8 cellular contexts compared by ENCODE assay signal in genomic region chr15:72473670-72474465, GRCh38. TPM values are rescaled to one million over a fixed set of nuclear protein-coding genes. Genes with fewer than 3 reads are reported as not detected.
DNase-seq lines count a peak whose midpoint lies in the region; ATAC-seq and TF ChIP-seq lines count a peak whose summit lies in the region.

A gene with protein sequence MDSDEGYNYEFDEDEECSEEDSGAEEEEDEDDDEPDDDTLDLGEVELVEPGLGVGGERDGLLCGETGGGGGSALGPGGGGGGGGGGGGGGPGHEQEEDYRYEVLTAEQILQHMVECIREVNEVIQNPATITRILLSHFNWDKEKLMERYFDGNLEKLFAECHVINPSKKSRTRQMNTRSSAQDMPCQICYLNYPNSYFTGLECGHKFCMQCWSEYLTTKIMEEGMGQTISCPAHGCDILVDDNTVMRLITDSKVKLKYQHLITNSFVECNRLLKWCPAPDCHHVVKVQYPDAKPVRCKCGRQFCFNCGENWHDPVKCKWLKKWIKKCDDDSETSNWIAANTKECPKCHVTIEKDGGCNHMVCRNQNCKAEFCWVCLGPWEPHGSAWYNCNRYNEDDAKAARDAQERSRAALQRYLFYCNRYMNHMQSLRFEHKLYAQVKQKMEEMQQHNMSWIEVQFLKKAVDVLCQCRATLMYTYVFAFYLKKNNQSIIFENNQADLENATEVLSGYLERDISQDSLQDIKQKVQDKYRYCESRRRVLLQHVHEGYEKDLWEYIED (plus strand): TSS chr15:72474330. CDS start chr15:72474640, 310 bp downstream.

- peak; percentile 9; the same call in 1 of the 2 replicates for TF ChIP-seq CTCF in PC-9 (conservative IDR thresholded peaks at IDR 0.05)
- TF ChIP-seq CTCF in esophagus muscularis mucosa (IDR thresholded peaks at IDR 0.05): peak in 2 of 3 experiments; percentile 5 to 12

- peak; percentile 76 for ATAC-seq in GM21619 (IDR thresholded peaks at IDR 0.05; ENCODE audit: unreplicated experiment)

- H3K4me2 ChIP-seq in PC-9: peak within 1 kb of the TSS; percentile 89

- H3K9me2 ChIP-seq in PC-9 (ENCODE audit: insufficient read depth): no peaks in the 10 kb centered on the region

- peaks cover 20% of the 10 kb centered on the region for H3F3A ChIP-seq in PC-9 (ENCODE audit: insufficient read depth, low read depth)

- in situ Hi-C loops in KBM-7 (cut with MboI; ENCODE audit: low pct_unique_long_range_greater_than_20kb, low sequenced_read_pairs): no loop called here

- BruUV-seq in PC-9 (replicated peaks; lab: Mats Ljungman, UMichigan): TSS peak; percentile 86

- no peaks in the 10 kb centered on the region for H3K9me3 ChIP-seq in PC-9 (ENCODE audit: insufficient read depth, low read depth)
- no peaks in the 10 kb centered on the region for H3K9me3 ChIP-seq in esophagus muscularis mucosa

- H4K20me1 ChIP-seq in PC-9 (ENCODE audit: insufficient read depth): peaks cover 36% of the 10 kb centered on the region

- POLR2A ChIA-PET in PC-9 (lab: Charles Lee; ENCODE audit: unreplicated experiment): interaction anchor here (0.6 kb wide), 2 partner anchors 12 to 63 kb away, joined by 3 to 4 read pairs; no protein-coding TSS in a partner anchor

- H3K4me3 ChIP-seq in PC-9 (peak within 1 kb of the TSS; percentile 67), esophagus muscularis mucosa (peak within 1 kb of the TSS; percentile 84 to 91 (median 88))

- CTCF ChIA-PET in PC-9 (lab: Charles Lee): interaction anchor here (0.6 kb wide), 1 partner anchor 54 kb away, joined by 3 read pairs; no protein-coding TSS in a partner anchor

- H3K4me1 ChIP-seq in PC-9 (replicated peaks; ENCODE audit: insufficient read depth) (peaks cover 27% of the 10 kb centered on the region), esophagus muscularis mucosa (peaks cover 38 to 51% (median 48%) of the 10 kb centered on the region in 4 donors)

- H3K27me3 ChIP-seq in PC-9 (ENCODE audit: insufficient read depth, low read depth) (no peaks in the 10 kb centered on the region), esophagus muscularis mucosa (no peaks in the 10 kb centered on the region)

- peak within 1 kb of the TSS; percentile 82 for H2AFZ ChIP-seq in PC-9

- intact Hi-C loops in PC-9 (cut with micrococcal nuclease; ENCODE audit: unreplicated experiment) (loop anchor here (2.0 to 10.0 kb wide), 2 partner anchors 97 to 311 kb away; partner anchors contain the start of genes ADPGK and HEXA), esophagus muscularis mucosa (cut with DNase I) (loop anchor here (5.0 to 10.0 kb wide), 2 partner anchors 97 to 211 kb away; partner anchors contain the start of genes BBS4, HEXA and HIGD2B)

- TF ChIP-seq EP300 in esophagus muscularis mucosa (IDR thresholded peaks at IDR 0.05): peak; percentile 82

- peak within 1 kb of the TSS; percentile 94 for H3K27ac ChIP-seq in PC-9
- H3K27ac ChIP-seq in esophagus muscularis mucosa (replicated peaks in 1 of 4): peak within 1 kb of the TSS; percentile 99 to 100 (median 100)

- 3% methylated on average over 5 of the region's 62 CpGs for WGBS in esophagus muscularis mucosa

- H3K79me2 ChIP-seq in PC-9 (ENCODE audit: low read depth): peaks cover 59% of the 10 kb centered on the region

- H3K36me3 ChIP-seq in PC-9 (ENCODE audit: low read depth): peaks cover 22% of the 10 kb centered on the region
- peaks cover 0 to 14% (median 6%) of the 10 kb centered on the region in 4 donors for H3K36me3 ChIP-seq in esophagus muscularis mucosa

- peak; percentile 97 for TF ChIP-seq POLR2A in esophagus muscularis mucosa (IDR thresholded peaks at IDR 0.05; ENCODE audit: low read depth)

- DNase-seq in DMS79 (lab: John Stamatoyannopoulos, UW) (peak; percentile 67), KBM-7 (peak; percentile 100), PC-9 (peak; percentile 84 to 96), esophagus muscularis mucosa (ENCODE audit: extremely low spot score) (peak; percentile 99), myocyte (ENCODE audit: low read depth) (peak; percentile 97)
- peak; percentile 98 for DNase-seq in activated T-cell treated with anti-CD3 and anti-CD28 coated beads, Interleukin-2, amount 50 U/mL, for 48 hours
- peak; percentile 86 to 88 for DNase-seq in stimulated activated CD8-positive, alpha-beta memory T cell treated with anti-CD3 and anti-CD28 coated beads, Interleukin-7, amount 100 ng/mL, for 48 hours (ENCODE audit: extremely low read depth in 1 of 2, low read depth in 1 of 2)

RNA-seq across cellular contexts. Expression of the gene that starts here (rescaled TPM):
- total RNA-seq in PC-9 (2021) (144 and 190 TPM in 2 replicates), esophagus muscularis mucosa (10 to 100 TPM; 37.4 to 59.9 (median 43.3) TPM), myocyte (32.6 and 40.4 TPM in 2 replicates)
- 43.9 TPM for polyA plus RNA-seq in myocyte (2012)

Comparison
In these comparisons a context has a peak if more than half of its experiments do, and no peak if none do; other contexts are left out.
1. Peak in every context shown above with its lines: DNase-seq, ATAC-seq, H3K4me3 ChIP-seq and H3K27ac ChIP-seq.